10 cellular contexts compared by ENCODE assay signal in genomic region chr13:114161644-114162532, GRCh38. TPM values are rescaled to one million over a fixed set of nuclear protein-coding genes. Genes with fewer than 3 reads are reported as not detected.
DNase-seq lines count a peak whose midpoint lies in the region; ATAC-seq and TF ChIP-seq lines count a peak whose summit lies in the region.
"Had no signal": no experiment of that assay in that cellular context is flagged by ENCODE, and none has a peak within 500 bp of the region (broad histone marks: within the 10 kb centered on the region; RNA-seq: fewer than 3 reads in every experiment).

No MANE protein-coding gene starts in this region.

- H3K4me3 Mint-ChIP-seq in activated CD8-positive, alpha-beta T cell treated with anti-CD3 and anti-CD28 coated beads, Interleukin-2, amount 10 ng/mL, durations not matched to agents 7 days and 5 days: peak overlapping the region; percentile 51
- no peak overlapping the region for H3K4me3 Mint-ChIP-seq in WTC11

- H3K4me1 ChIP-seq in right cardiac atrium (ENCODE audit: control insufficient read depth, insufficient read depth, low read length): peaks cover 7% of the 10 kb centered on the region
- peaks cover 4 to 30% (median 22%) of the 10 kb centered on the region in 4 donors for H3K4me1 ChIP-seq in stomach

- CTCF ChIA-PET in activated CD8-positive, alpha-beta T cell treated with anti-CD3 and anti-CD28 coated beads, Interleukin-2, amount 10 ng/mL, durations not matched to agents 7 days and 5 days (lab: Charles Lee): interaction anchor here (0.8 to 1.3 kb wide), 3 partner anchors 12 to 19 kb away, joined by 3 to 4 read pairs (median 3); no protein-coding TSS in a partner anchor
- CTCF ChIA-PET in WTC11 (lab: Charles Lee): interaction anchor here (0.8 to 1.0 kb wide), 2 partner anchors 17 to 119 kb away, joined by 3 read pairs; no protein-coding TSS in a partner anchor

- H3K4me1 Mint-ChIP-seq in activated CD8-positive, alpha-beta T cell treated with anti-CD3 and anti-CD28 coated beads, Interleukin-2, amount 10 ng/mL, durations not matched to agents 7 days and 5 days (ENCODE audit: low read depth): peaks cover 45% of the 10 kb centered on the region
- peaks cover 4% of the 10 kb centered on the region; the same call in 1 of the 2 replicates for H3K4me1 Mint-ChIP-seq in WTC11

- H3K9me3 Mint-ChIP-seq in activated CD8-positive, alpha-beta T cell treated with anti-CD3 and anti-CD28 coated beads, Interleukin-2, amount 10 ng/mL, durations not matched to agents 7 days and 5 days (ENCODE audit: insufficient read depth): no peaks in the 10 kb centered on the region
- H3K9me3 Mint-ChIP-seq in WTC11: no peaks in the 10 kb centered on the region

- no peaks in the 10 kb centered on the region for H3K27me3 ChIP-seq in right cardiac atrium (ENCODE audit: control insufficient read depth, insufficient read depth)
- H3K27me3 ChIP-seq in stomach: peaks cover 0 to 51% (median 0%) of the 10 kb centered on the region in 3 donors

- H3K9me3 ChIP-seq in right cardiac atrium (ENCODE audit: control insufficient read depth, low read length) (no peaks in the 10 kb centered on the region), stomach (no peaks in the 10 kb centered on the region)
- H3K9me3 ChIP-seq: tibial nerve had no signal

- no peak for TF ChIP-seq EP300 in stomach (IDR thresholded peaks at IDR 0.05)

- peak overlapping the region; percentile 73 for H3K27ac Mint-ChIP-seq in activated CD8-positive, alpha-beta T cell treated with anti-CD3 and anti-CD28 coated beads, Interleukin-2, amount 10 ng/mL, durations not matched to agents 7 days and 5 days
- H3K27ac Mint-ChIP-seq in WTC11: no peak overlapping the region

- ATAC-seq in activated CD8-positive, alpha-beta T cell treated with anti-CD3 and anti-CD28 coated beads, Interleukin-2, amount 10 ng/mL, durations not matched to agents 7 days and 5 days: peak; percentile 75
- ATAC-seq in right cardiac atrium (peak; percentile 74 to 76), GM19397 (IDR thresholded peaks at IDR 0.05; ENCODE audit: unreplicated experiment) (no peak), WTC11 (no peak)

- TF ChIP-seq POLR2A in stomach (IDR thresholded peaks at IDR 0.05): no peak

- POLR2A ChIA-PET in activated CD8-positive, alpha-beta T cell treated with anti-CD3 and anti-CD28 coated beads, Interleukin-2, amount 10 ng/mL, durations not matched to agents 7 days and 5 days (lab: Charles Lee): interaction anchor here (0.9 to 1.8 kb wide), 2 partner anchors 31 to 33 kb away, joined by 3 to 8 read pairs; no protein-coding TSS in a partner anchor
- POLR2A ChIA-PET in WTC11 (lab: Charles Lee): no interaction called here

- H3K36me3 Mint-ChIP-seq in activated CD8-positive, alpha-beta T cell treated with anti-CD3 and anti-CD28 coated beads, Interleukin-2, amount 10 ng/mL, durations not matched to agents 7 days and 5 days (ENCODE audit: low read depth): no peaks in the 10 kb centered on the region
- no peaks in the 10 kb centered on the region for H3K36me3 Mint-ChIP-seq in WTC11

- H3K27me3 Mint-ChIP-seq in activated CD8-positive, alpha-beta T cell treated with anti-CD3 and anti-CD28 coated beads, Interleukin-2, amount 10 ng/mL, durations not matched to agents 7 days and 5 days (ENCODE audit: low read depth): peaks cover 27% of the 10 kb centered on the region
- peaks cover 2% of the 10 kb centered on the region; the same call in 1 of the 2 replicates for H3K27me3 Mint-ChIP-seq in WTC11 (ENCODE audit: low read depth)

- peak; percentile 34 for DNase-seq in stimulated activated CD4-positive, alpha-beta T cell treated with anti-CD3 and anti-CD28 coated beads, Interleukin-12 subunit alpha, Interleukin-12 subunit beta, amount 100 ng/mL, for 4 hours
- no peak for DNase-seq in stimulated activated CD4-positive, alpha-beta T cell treated with anti-CD3 and anti-CD28 coated beads, Interleukin-4, amount 100 ng/mL, for 24 hours
- DNase-seq in activated CD8-positive, alpha-beta T cell treated with anti-CD3 and anti-CD28 coated beads, Interleukin-2, amount 10 ng/mL, durations not matched to agents 7 days and 5 days: no peak
- DNase-seq in right cardiac atrium: peak; percentile 56 to 84 (median 73)
- DNase-seq in stomach: peak; percentile 59
- DNase-seq in activated gamma-delta T cell (lab: John Stamatoyannopoulos, UW): no peak
- no peak for DNase-seq in WTC11 (ENCODE audit: low spot score)

- H3K4me3 ChIP-seq in right cardiac atrium (ENCODE audit: low read length) (no peak overlapping the region), stomach (peak overlapping the region in 1 of 4 donors; percentile 6)

- intact Hi-C loops in right cardiac atrium (cut with DNase I): no loop called here
- intact Hi-C loops in stomach (cut with DNase I; ENCODE audit: low total_unique reads): no loop called here

- WGBS in right cardiac atrium: 24% methylated on average over 32 of the region's 32 CpGs
- WGBS in stomach, 5 donors: 27 to 34% (median 31%) methylated on average over 31 to 32 of the region's 32 CpGs

- TF ChIP-seq CTCF in stomach (IDR thresholded peaks at IDR 0.05) (no peak), WTC11 (IDR thresholded peaks at IDR 0.05) (no peak)

- H3K36me3 ChIP-seq in stomach: no peaks in the 10 kb centered on the region
- H3K36me3 ChIP-seq: tibial nerve had no signal

- H3K27ac ChIP-seq in right cardiac atrium (ENCODE audit: low read length) (no peak overlapping the region), stomach (peak overlapping the region in 3 of 5 donors; percentile 12 to 24 (median 22))

TF ChIP-seq in WTC11, 78 proteins besides CTCF, POLR2A, EP300 and RAD21:
- TF ChIP-seq ZNF138 (CRISPR knock-in tag; conservative IDR thresholded peaks at IDR 0.05): no peak
- no peak for TF ChIP-seq MLX (CRISPR knock-in tag; IDR thresholded peaks at IDR 0.05)
- no peak for TF ChIP-seq ZNF121 (CRISPR knock-in tag; IDR thresholded peaks at IDR 0.05)
- no peak for TF ChIP-seq JUN (CRISPR knock-in tag; IDR thresholded peaks at IDR 0.05)
- no peak for TF ChIP-seq ZNF425 (CRISPR knock-in tag; conservative IDR thresholded peaks at IDR 0.05)
- no peak for TF ChIP-seq USF2 (CRISPR knock-in tag; IDR thresholded peaks at IDR 0.05)
- TF ChIP-seq E2F1 (CRISPR knock-in tag; IDR thresholded peaks at IDR 0.05): no peak

RNA-seq across cellular contexts. Expression of gene CFAP97D2, which starts 17.2 kb away (rescaled TPM):
- total RNA-seq in activated CD8-positive, alpha-beta T cell treated with anti-CD3 and anti-CD28 coated beads, Interleukin-2, amount 10 ng/mL, durations not matched to agents 7 days and 5 days: not detected
- total RNA-seq in right cardiac atrium (not detected), stomach (not detected), WTC11 (2021) (not detected in 3 replicates)
- polyA plus RNA-seq in right cardiac atrium (not detected), stomach (not detected)
- total RNA-seq: SK-MEL-5, tibial nerve had no signal

RNA-seq across cellular contexts. Expression of gene RASA3, which starts 29.5 kb away (rescaled TPM):
- 10 to 100 TPM; 36.9 to 39.3 TPM for total RNA-seq in activated CD8-positive, alpha-beta T cell treated with anti-CD3 and anti-CD28 coated beads, Interleukin-2, amount 10 ng/mL, durations not matched to agents 7 days and 5 days
- total RNA-seq in right cardiac atrium (10 to 100 TPM in 3 of 4 donors, 1 to 10 TPM in 1; 9.4 to 15.5 (median 11.8) TPM), stomach (10 to 100 TPM in 1 of 5 donors, 1 to 10 TPM in 4; 3.8 to 22.3 (median 6.4) TPM), WTC11 (2021) (16.5 to 22.3 TPM (median 16.9 TPM) in 3 replicates)
- polyA plus RNA-seq in right cardiac atrium (7.4 TPM), stomach (10 to 100 TPM in 2 of 3 donors, 1 to 10 TPM in 1; 3.7 to 11.8 (median 10.9) TPM)

Comparison
In these comparisons a context has a peak if more than half of its experiments do, and no peak if none do; other contexts are left out.
1. DNase-seq: peak in stimulated activated CD4-positive, alpha-beta T cell treated with anti-CD3 and anti-CD28 coated beads, Interleukin-12 subunit alpha, Interleukin-12 subunit beta, amount 100 ng/mL, for 4 hours (single experiment), right cardiac atrium (3 of 3) and stomach (single experiment); none in stimulated activated CD4-positive, alpha-beta T cell treated with anti-CD3 and anti-CD28 coated beads, Interleukin-4, amount 100 ng/mL, for 24 hours (single experiment), activated CD8-positive, alpha-beta T cell treated with anti-CD3 and anti-CD28 coated beads, Interleukin-2, amount 10 ng/mL, durations not matched to agents 7 days and 5 days (single experiment), activated gamma-delta T cell (single experiment) and WTC11 (single experiment).
2. ATAC-seq: peak in activated CD8-positive, alpha-beta T cell treated with anti-CD3 and anti-CD28 coated beads, Interleukin-2, amount 10 ng/mL, durations not matched to agents 7 days and 5 days (single experiment) and right cardiac atrium (2 of 2); none in GM19397 (single experiment) and WTC11 (single experiment).